Comparison of ENCODE assay signal across 34 cellular contexts in the genomic region with DNA sequence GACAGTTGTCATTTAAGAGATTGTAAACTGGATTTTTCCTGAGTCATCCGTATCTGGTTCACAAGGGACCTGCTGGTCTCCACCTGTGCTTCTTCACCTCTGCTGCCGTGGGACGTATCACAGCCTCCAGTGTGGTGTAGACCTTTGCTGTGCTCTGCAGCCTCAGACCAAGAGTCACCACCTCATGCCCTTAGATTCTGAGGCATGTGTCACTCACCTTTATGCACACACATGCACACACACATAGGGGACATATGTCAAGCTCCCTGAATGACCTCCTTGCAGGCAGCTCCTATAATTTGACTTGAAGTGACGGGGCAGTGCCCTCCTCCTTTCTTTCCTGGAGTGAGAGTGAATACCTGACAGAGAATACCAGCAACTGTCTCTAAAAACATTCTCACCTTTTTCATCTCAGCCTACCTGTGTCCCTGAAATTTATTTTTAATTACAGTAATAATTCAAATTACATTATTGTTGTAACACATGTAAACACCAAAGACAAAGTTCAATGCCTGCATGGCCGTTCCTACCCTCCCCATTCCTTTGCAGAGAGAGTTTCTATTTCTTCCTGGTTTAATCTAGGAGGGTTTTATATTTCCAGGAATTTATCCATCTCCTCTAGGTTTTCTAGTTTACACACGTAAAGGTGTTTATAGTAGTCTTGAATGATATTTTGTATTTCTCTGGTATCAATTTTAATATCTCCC. TPM values are rescaled to one million over a fixed set of nuclear protein-coding genes. Genes with fewer than 3 reads are reported as not detected.
"Had no signal": no experiment of that assay in that cellular context is flagged by ENCODE, and none has a peak within 500 bp of the region (broad histone marks: within the 10 kb centered on the region; RNA-seq: fewer than 3 reads in every experiment).

No MANE protein-coding gene starts in this region.

- H3K27ac ChIP-seq: WERI-Rb-1 had no signal

- H3K27me3 ChIP-seq: Peyer's patch had no signal

- DNase-seq: activated CD4-positive, alpha-beta memory T cell treated with anti-CD3 and anti-CD28 coated beads, Interleukin-2, amount 10 ng/mL, durations not matched to agents 7 days and 5 days; activated CD4-positive, alpha-beta T cell treated with anti-CD3 and anti-CD28 coated beads for 1 hour; activated CD4-positive, alpha-beta T cell treated with anti-CD3 and anti-CD28 coated beads for 48 hours; activated CD4-positive, CD25-positive, alpha-beta regulatory T cell; activated CD8-positive, alpha-beta memory T cell treated with anti-CD3 and anti-CD28 coated beads for 24 hours; activated CD8-positive, alpha-beta memory T cell treated with anti-CD3 and anti-CD28 coated beads, Interleukin-2, amount 10 ng/mL, durations not matched to agents 7 days and 5 days; activated CD8-positive, alpha-beta memory T cell treated with anti-CD3 and anti-CD28 coated beads, Interleukin-2, amount 50 U/mL, for 48 hours; activated effector memory CD4-positive, alpha-beta T cell treated with Interleukin-2 at 50 U/mL for 16 hours; activated naive CD4-positive, alpha-beta T cell treated with anti-CD3 and anti-CD28 coated beads, Interleukin-2, amount 10 ng/mL, durations not matched to agents 7 days and 5 days; activated naive CD8-positive, alpha-beta T cell treated with anti-CD3 and anti-CD28 coated beads, Interleukin-2, amount 50 U/mL, for 24 hours; activated T-cell treated with anti-CD3 and anti-CD28 coated beads, Interleukin-2, amount 50 U/mL, for 48 hours; anterior cingulate cortex; Kasumi-1; KG1; MM.1S; MV-4-11; NCI-H1092; NCI-H1436 treated with DMSO at 0.1 percent for 48 hours; NCI-H1694 treated with DMSO at 0.1 percent for 48 hours; NCI-H2029; NCI-H345; NCI-H524 treated with DMSO at 0.1 percent for 48 hours; NCI-H748 treated with DMSO at 0.1 percent for 48 hours; NK-92 treated with Interleukin-12 subunit alpha and Interleukin-12 subunit beta, amount 100 ng/mL, for 24 hours; PC-3; RPMI8226; SW 1271; T-helper 1 cell; T1000; WERI-Rb-1 had no signal

- ATAC-seq: activated CD8-positive, alpha-beta memory T cell treated with anti-CD3 and anti-CD28 coated beads, Interleukin-2, amount 10 ng/mL, durations not matched to agents 7 days and 5 days; activated naive CD8-positive, alpha-beta T cell treated with anti-CD3 and anti-CD28 coated beads, Interleukin-2, amount 50 U/mL, for 24 hours; PC-3 had no signal

- H3K36me3 ChIP-seq: WERI-Rb-1 had no signal

- H3K9me3 ChIP-seq: Peyer's patch had no signal

RNA-seq across cellular contexts. Expression of a gene that starts 3.5 kb away (rescaled TPM):
- total RNA-seq: activated CD4-positive, alpha-beta memory T cell treated with anti-CD3 and anti-CD28 coated beads, Interleukin-2, amount 10 ng/mL, durations not matched to agents 7 days and 5 days; activated CD8-positive, alpha-beta memory T cell treated with anti-CD3 and anti-CD28 coated beads, Interleukin-2, amount 10 ng/mL, durations not matched to agents 7 days and 5 days; bronchial epithelial cell; NCI-H460; PC-3; T-helper 2 cell treated with Interferon-gamma antibody and Interleukin-4, amounts not matched to agents 100 ng/mL and 5 ng/mL, for 36 hours had no signal
